In the genomic region with DNA sequence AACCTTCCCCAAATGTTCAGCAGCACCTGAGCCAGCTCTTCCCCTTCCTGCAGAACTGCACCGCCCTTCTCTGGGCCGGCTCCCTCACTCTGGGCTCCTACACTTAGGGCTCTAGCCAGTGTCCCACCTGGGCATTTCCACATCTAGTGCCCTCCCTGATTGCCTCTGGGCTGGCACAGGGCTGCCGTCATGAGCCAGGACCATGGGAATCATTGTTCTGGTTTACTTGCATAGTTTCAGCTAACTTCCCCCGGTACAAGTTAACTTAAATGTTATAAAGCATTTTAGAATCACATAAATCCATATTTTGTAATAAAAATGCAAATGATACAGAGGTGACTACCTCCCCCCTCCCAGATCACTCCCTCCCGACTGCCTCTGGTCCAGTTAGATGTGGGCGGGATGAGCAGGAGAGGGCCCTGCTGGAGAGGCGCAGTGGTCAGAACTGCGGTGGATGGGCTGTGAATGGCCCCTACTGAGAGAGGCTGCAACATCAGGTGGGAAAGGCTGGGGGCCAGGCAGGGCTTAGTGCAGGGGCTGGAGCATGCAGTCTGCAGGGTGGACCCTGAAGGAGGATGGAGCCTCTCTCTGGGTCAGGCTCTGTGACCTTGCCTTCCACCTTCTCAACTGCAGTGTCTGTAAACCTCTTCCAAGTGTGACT, we compare ENCODE assay signal across 29 cellular contexts.
"Had no signal": no experiment of that assay in that cellular context is flagged by ENCODE, and none has a peak within 500 bp of the region (broad histone marks: within the 10 kb centered on the region; RNA-seq: fewer than 3 reads in every experiment).

No MANE protein-coding gene starts in this region.

- H3K36me3 Mint-ChIP-seq: natural killer cell treated with Interleukin-12 subunit alpha and Interleukin-12 subunit beta and Interleukin-15 and Interleukin-18, amount 100 ng/mL, for 72 hours; stimulated activated memory B cell treated with anti-CD40 and anti-IgM and Interleukin-4, amounts not matched to agents 10 μg/mL and 1 μg/mL and 100 μg/mL, for 72 hours; type B pancreatic cell had no signal

- FAIRE-seq: urothelium cell line had no signal

- H3K27ac Mint-ChIP-seq: naive thymus-derived CD4-positive, alpha-beta T cell; natural killer cell treated with Interleukin-12 subunit alpha and Interleukin-12 subunit beta and Interleukin-15 and Interleukin-18, amount 100 ng/mL, for 72 hours; stimulated activated memory B cell treated with anti-CD40 and anti-IgM and Interleukin-4, amounts not matched to agents 10 μg/mL and 1 μg/mL and 100 μg/mL, for 72 hours; stimulated activated naive CD8-positive, alpha-beta T cell treated with anti-CD3 and anti-CD28 coated beads, Interleukin-15, amount 100 ng/mL, for 72 hours; type B pancreatic cell had no signal

- H3K4me3 ChIP-seq: ovary, psoas muscle, skin epidermis, smooth muscle cell, spleen, suprapubic skin, testis, tibial artery, transverse colon, vagina had no signal

- H3K27ac ChIP-seq: ovary, parathyroid adenoma, psoas muscle, skin epidermis, spleen, suprapubic skin, testis, tibial artery, transverse colon, vagina had no signal

- H3K36me3 ChIP-seq: ovary, spleen, suprapubic skin, tibial artery, transverse colon, vagina had no signal

- H2AFZ ChIP-seq: parathyroid adenoma had no signal

- H3K27me3 ChIP-seq: ovary, testis, transverse colon, vagina had no signal

- DNase-seq: naive thymus-derived CD4-positive, alpha-beta T cell; nephron progenitor cell; occipital lobe; ovary; psoas muscle; right cardiac atrium; spleen; stimulated activated CD4-positive, alpha-beta T cell treated with anti-CD3 and anti-CD28 coated beads, Interleukin-12 subunit alpha, Interleukin-12 subunit beta, amount 100 ng/mL, for 4 hours; stimulated activated CD4-positive, alpha-beta T cell treated with anti-CD3 and anti-CD28 coated beads, Interleukin-1b, Interleukin-23, amount 100 ng/mL, for 48 hours; stimulated activated CD4-positive, alpha-beta T cell treated with anti-CD3 and anti-CD28 coated beads, Interleukin-4, amount 100 ng/mL, for 1 hour; stimulated activated CD4-positive, alpha-beta T cell treated with anti-CD3 and anti-CD28 coated beads, Interleukin-4, amount 100 ng/mL, for 4 hours; stimulated activated CD8-positive, alpha-beta memory T cell treated with anti-CD3 and anti-CD28 coated beads, Interleukin-4, amount 100 ng/mL, for 48 hours; stimulated activated naive CD4-positive, alpha-beta T cell; stimulated activated naive CD8-positive, alpha-beta T cell treated with anti-CD3 and anti-CD28 coated beads, Interleukin-15, amount 100 ng/mL, for 72 hours; substantia nigra; testis; tibial artery; transverse colon had no signal

- H3K79me2 ChIP-seq: parathyroid adenoma had no signal

- H3K4me2 ChIP-seq: smooth muscle cell had no signal

- H3K4me1 ChIP-seq: parathyroid adenoma, psoas muscle, spleen, suprapubic skin, testis, tibial artery, transverse colon, vagina had no signal

- H3K4me3 Mint-ChIP-seq: naive thymus-derived CD4-positive, alpha-beta T cell; natural killer cell treated with Interleukin-12 subunit alpha and Interleukin-12 subunit beta and Interleukin-15 and Interleukin-18, amount 100 ng/mL, for 72 hours; nephron progenitor cell; neural crest cell; stimulated activated memory B cell treated with anti-CD40 and anti-IgM and Interleukin-4, amounts not matched to agents 10 μg/mL and 1 μg/mL and 100 μg/mL, for 72 hours; stimulated activated naive CD8-positive, alpha-beta T cell treated with anti-CD3 and anti-CD28 coated beads, Interleukin-15, amount 100 ng/mL, for 72 hours; type B pancreatic cell had no signal

- H3K9me3 Mint-ChIP-seq: natural killer cell treated with Interleukin-12 subunit alpha and Interleukin-12 subunit beta and Interleukin-15 and Interleukin-18, amount 100 ng/mL, for 72 hours; type B pancreatic cell had no signal

- H3K9ac ChIP-seq: parathyroid adenoma had no signal

- ATAC-seq: naive thymus-derived CD4-positive, alpha-beta T cell; psoas muscle; right cardiac atrium; sciatic nerve; stimulated activated memory B cell treated with anti-CD40 and anti-IgM and Interleukin-4, amounts not matched to agents 10 μg/mL and 1 μg/mL and 100 μg/mL, for 72 hours; stimulated activated naive CD8-positive, alpha-beta T cell treated with anti-CD3 and anti-CD28 coated beads, Interleukin-15, amount 100 ng/mL, for 72 hours had no signal

- H3K4me1 Mint-ChIP-seq: stimulated activated memory B cell treated with anti-CD40 and anti-IgM and Interleukin-4, amounts not matched to agents 10 μg/mL and 1 μg/mL and 100 μg/mL, for 72 hours; stimulated activated naive CD8-positive, alpha-beta T cell treated with anti-CD3 and anti-CD28 coated beads, Interleukin-15, amount 100 ng/mL, for 72 hours had no signal

- H3K9me3 ChIP-seq: ovary, psoas muscle, testis, vagina had no signal
